9 cellular contexts compared by ENCODE assay signal in genomic region chr9:109974143-109974917, GRCh38.
DNase-seq lines count a peak whose midpoint lies in the region; ATAC-seq and TF ChIP-seq lines count a peak whose summit lies in the region.
"Had no signal": no experiment of that assay in that cellular context is flagged by ENCODE, and none has a peak within 500 bp of the region (broad histone marks: within the 10 kb centered on the region; RNA-seq: fewer than 3 reads in every experiment).

No MANE protein-coding gene starts in this region.

- TF ChIP-seq CTCF in glutamatergic neuron (IDR thresholded peaks at IDR 0.05; ENCODE audit: partially characterized antibody, unreplicated experiment) (no peak), coronary artery (IDR thresholded peaks at IDR 0.05) (no peak)

- DNase-seq in NCI-H69 (lab: John Stamatoyannopoulos, UW) (peak; percentile 87), glutamatergic neuron (no peak), AML-193 (lab: John Stamatoyannopoulos, UW) (no peak), iPS-NIHi7 (ENCODE audit: extremely low spot score) (no peak), NCI-H2029 treated with DMSO at 0.1 percent for 48 hours (lab: John Stamatoyannopoulos, UW) (no peak), coronary artery (ENCODE audit: low spot score) (no peak)

- H3K4me3 ChIP-seq in coronary artery, result no peak overlapping the region

- H3K36me3 Mint-ChIP-seq in glutamatergic neuron (ENCODE audit: unreplicated experiment), result no peaks in the 10 kb centered on the region

- peaks cover 19% of the 10 kb centered on the region for H3K4me1 Mint-ChIP-seq in glutamatergic neuron (ENCODE audit: low read depth, unreplicated experiment)

- no peaks in the 10 kb centered on the region for H3K27me3 Mint-ChIP-seq in glutamatergic neuron (ENCODE audit: unreplicated experiment)

- H3K27ac Mint-ChIP-seq in glutamatergic neuron (ENCODE audit: unreplicated experiment), result peak overlapping the region; percentile 81

- H3K4me3 Mint-ChIP-seq in glutamatergic neuron (ENCODE audit: unreplicated experiment), result peak overlapping the region; percentile 31

- H3K9me3 Mint-ChIP-seq in glutamatergic neuron (ENCODE audit: unreplicated experiment), result peaks cover 2% of the 10 kb centered on the region

- ATAC-seq in GM18517 (IDR thresholded peaks at IDR 0.05; ENCODE audit: unreplicated experiment) (peak; percentile 90), GM21786 (IDR thresholded peaks at IDR 0.05; ENCODE audit: unreplicated experiment) (peak; percentile 70)
- ATAC-seq: HCT116 had no signal

- H3K27ac ChIP-seq in coronary artery, result no peak overlapping the region
